Comparison of ENCODE assay signal across 19 cellular contexts in the genomic region with DNA sequence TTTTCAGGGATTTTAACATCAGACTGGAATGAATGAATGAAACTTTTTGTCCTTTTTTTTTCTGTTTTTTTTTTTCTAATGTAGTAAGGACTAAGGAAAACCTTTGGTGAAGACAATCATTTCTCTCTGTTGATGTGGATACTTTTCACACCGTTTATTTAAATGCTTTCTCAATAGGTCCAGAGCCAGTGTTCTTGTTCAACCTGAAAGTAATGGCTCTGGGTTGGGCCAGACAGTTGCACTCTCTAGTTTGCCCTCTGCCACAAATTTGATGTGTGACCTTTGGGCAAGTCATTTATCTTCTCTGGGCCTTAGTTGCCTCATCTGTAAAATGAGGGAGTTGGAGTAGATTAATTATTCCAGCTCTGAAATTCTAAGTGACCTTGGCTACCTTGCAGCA. TPM values are rescaled to one million over a fixed set of nuclear protein-coding genes. Genes with fewer than 3 reads are reported as not detected.
A peak's percentile ranks its signal among the peaks of the same experiment; 100 is the strongest.
DNase-seq lines count a peak whose midpoint lies in the region; ATAC-seq and TF ChIP-seq lines count a peak whose summit lies in the region.
"Had no signal": no experiment of that assay in that cellular context is flagged by ENCODE, and none has a peak within 500 bp of the region (broad histone marks: within the 10 kb centered on the region; RNA-seq: fewer than 3 reads in every experiment).

No MANE protein-coding gene starts in this region.

- TF ChIP-seq POLR2A in adrenal gland (IDR thresholded peaks at IDR 0.05): no peak

- H3K4me2 ChIP-seq in PC-9: peak overlapping the region; percentile 3
- H3K4me2 ChIP-seq: A549 had no signal

- DNase-seq in activated naive CD4-positive, alpha-beta T cell treated with anti-CD3 and anti-CD28 coated beads for 36 hours: no peak
- DNase-seq in activated naive CD4-positive, alpha-beta T cell treated with Interleukin-2 at 50 U/mL for 16 hours: no peak
- DNase-seq in PC-9 (peak in 1 of 2 experiments; percentile 51), natural killer cell (no peak), H4 (ENCODE audit: low spot score) (no peak), adrenal gland (no peak)
- no peak for DNase-seq in stimulated activated naive CD8-positive, alpha-beta T cell treated with anti-CD3 and anti-CD28 coated beads, Interleukin-15, amount 100 ng/mL, for 72 hours
- DNase-seq: C1 segment of cervical spinal cord, DMS 273 treated with DMSO at 0.1 percent for 48 hours, HFFc6, KG1, NCI-H1048, NCI-H1436 treated with DMSO at 0.1 percent for 48 hours, NCI-H2081, NCI-H510A, NCI-H774 had no signal

- no peak overlapping the region for H2AFZ ChIP-seq in PC-9

- POLR2A ChIA-PET in PC-9 (lab: Charles Lee; ENCODE audit: unreplicated experiment): interaction anchor here (0.8 kb wide), 1 partner anchor 18 kb away, joined by 16 read pairs; no protein-coding TSS in a partner anchor

- H3K4me3 ChIP-seq in PC-9 (no peak overlapping the region), adrenal gland (no peak overlapping the region)
- H3K4me3 ChIP-seq: A549 had no signal

- H4K20me1 ChIP-seq in PC-9 (ENCODE audit: insufficient read depth): no peaks in the 10 kb centered on the region

- peaks cover 21% of the 10 kb centered on the region for H3K9me3 Mint-ChIP-seq in activated naive CD4-positive, alpha-beta T cell treated with anti-CD3 and anti-CD28 coated beads for 36 hours
- peaks cover 0 to 2% of the 10 kb centered on the region in 2 donors for H3K9me3 Mint-ChIP-seq in natural killer cell
- H3K9me3 Mint-ChIP-seq in stimulated activated naive CD8-positive, alpha-beta T cell treated with anti-CD3 and anti-CD28 coated beads, Interleukin-15, amount 100 ng/mL, for 72 hours: peaks cover 36 to 37% of the 10 kb centered on the region in 2 donors

- intact Hi-C loops in activated naive CD4-positive, alpha-beta T cell treated with anti-CD3 and anti-CD28 coated beads for 36 hours (cut with micrococcal nuclease): no loop called here
- intact Hi-C loops in PC-9 (cut with micrococcal nuclease; ENCODE audit: unreplicated experiment) (no loop called here), natural killer cell (cut with micrococcal nuclease) (no loop called here), adrenal gland (cut with DNase I) (no loop called here)

- H3F3A ChIP-seq in PC-9 (ENCODE audit: insufficient read depth, low read depth): peaks cover 23% of the 10 kb centered on the region

- H3K36me3 ChIP-seq in PC-9 (ENCODE audit: low read depth) (peaks cover 31% of the 10 kb centered on the region), adrenal gland (replicated peaks in 1 of 2) (peaks cover 0 to 17% of the 10 kb centered on the region in 2 donors)

- CTCF ChIA-PET in activated naive CD4-positive, alpha-beta T cell treated with anti-CD3 and anti-CD28 coated beads for 36 hours (lab: Charles Lee): interaction anchor here (1.0 kb wide), 1 partner anchor 263 kb away, joined by 3 read pairs; no protein-coding TSS in a partner anchor
- CTCF ChIA-PET in PC-9 (lab: Charles Lee): no interaction called here

- H3K27ac Mint-ChIP-seq in activated naive CD4-positive, alpha-beta T cell treated with anti-CD3 and anti-CD28 coated beads for 36 hours: peak overlapping the region; percentile 77
- peak overlapping the region; percentile 44 to 61 for H3K27ac Mint-ChIP-seq in natural killer cell
- H3K27ac Mint-ChIP-seq in stimulated activated naive CD8-positive, alpha-beta T cell treated with anti-CD3 and anti-CD28 coated beads, Interleukin-15, amount 100 ng/mL, for 72 hours: peak overlapping the region; percentile 19 to 98

- peak overlapping the region; percentile 92 for H3K27ac ChIP-seq in PC-9
- no peak overlapping the region for H3K27ac ChIP-seq in adrenal gland
- H3K27ac ChIP-seq: A549 had no signal

- no peaks in the 10 kb centered on the region for H3K79me2 ChIP-seq in PC-9 (ENCODE audit: low read depth)

- H3K27me3 Mint-ChIP-seq in activated naive CD4-positive, alpha-beta T cell treated with anti-CD3 and anti-CD28 coated beads for 36 hours (ENCODE audit: low read depth): no peaks in the 10 kb centered on the region
- no peaks in the 10 kb centered on the region for H3K27me3 Mint-ChIP-seq in natural killer cell (ENCODE audit: low read depth in 2 of 2)
- no peaks in the 10 kb centered on the region for H3K27me3 Mint-ChIP-seq in stimulated activated naive CD8-positive, alpha-beta T cell treated with anti-CD3 and anti-CD28 coated beads, Interleukin-15, amount 100 ng/mL, for 72 hours

- TF ChIP-seq CTCF in PC-9 (conservative IDR thresholded peaks at IDR 0.05) (no peak), natural killer cell (IDR thresholded peaks at IDR 0.05) (no peak), adrenal gland (IDR thresholded peaks at IDR 0.05) (no peak)

- H3K27me3 ChIP-seq in PC-9 (ENCODE audit: insufficient read depth, low read depth) (no peaks in the 10 kb centered on the region), adrenal gland (no peaks in the 10 kb centered on the region)

- H3K36me3 Mint-ChIP-seq in activated naive CD4-positive, alpha-beta T cell treated with anti-CD3 and anti-CD28 coated beads for 36 hours (ENCODE audit: low read depth): peaks cover 62% of the 10 kb centered on the region
- peaks cover 20% of the 10 kb centered on the region for H3K36me3 Mint-ChIP-seq in natural killer cell

- no peak overlapping the region for H3K4me3 Mint-ChIP-seq in activated naive CD4-positive, alpha-beta T cell treated with anti-CD3 and anti-CD28 coated beads for 36 hours
- no peak overlapping the region for H3K4me3 Mint-ChIP-seq in natural killer cell
- H3K4me3 Mint-ChIP-seq in stimulated activated naive CD8-positive, alpha-beta T cell treated with anti-CD3 and anti-CD28 coated beads, Interleukin-15, amount 100 ng/mL, for 72 hours: peak overlapping the region in 1 of 2 donors; percentile 68
- H3K4me3 Mint-ChIP-seq: HFFc6 had no signal

- no TSS peak for BruUV-seq in PC-9 (replicated peaks; lab: Mats Ljungman, UMichigan)

- peaks cover 23% of the 10 kb centered on the region for H3K4me1 Mint-ChIP-seq in activated naive CD4-positive, alpha-beta T cell treated with anti-CD3 and anti-CD28 coated beads for 36 hours (ENCODE audit: low read depth)
- peaks cover 6 to 14% of the 10 kb centered on the region in 2 donors for H3K4me1 Mint-ChIP-seq in natural killer cell
- H3K4me1 Mint-ChIP-seq in stimulated activated naive CD8-positive, alpha-beta T cell treated with anti-CD3 and anti-CD28 coated beads, Interleukin-15, amount 100 ng/mL, for 72 hours: peaks cover 21% of the 10 kb centered on the region

- no peak for ATAC-seq in natural killer cell
- peak; percentile 64 for ATAC-seq in stimulated activated naive CD8-positive, alpha-beta T cell treated with anti-CD3 and anti-CD28 coated beads, Interleukin-15, amount 100 ng/mL, for 72 hours
- ATAC-seq: A549, HepG2, Panc1 had no signal

- 49 to 90% (median 88%) methylated on average over 1 of the region's 1 CpG for WGBS in adrenal gland, 4 donors

- H3K4me1 ChIP-seq in PC-9 (replicated peaks; ENCODE audit: insufficient read depth) (peaks cover 28% of the 10 kb centered on the region), adrenal gland (replicated peaks in 1 of 2) (no peaks in the 10 kb centered on the region)
- H3K4me1 ChIP-seq: A549 had no signal

- H3K9me3 ChIP-seq in PC-9 (ENCODE audit: insufficient read depth, low read depth): peaks cover 13% of the 10 kb centered on the region
- peaks cover 0 to 9% (median 3%) of the 10 kb centered on the region in 3 donors for H3K9me3 ChIP-seq in adrenal gland (replicated peaks in 1 of 3)
- H3K9me3 ChIP-seq: A549 had no signal

- no peaks in the 10 kb centered on the region; the same call in 1 of the 2 replicates for H3K9me2 ChIP-seq in PC-9 (ENCODE audit: insufficient read depth)

RNA-seq across cellular contexts. Expression of gene SMAD4, which starts 53.4 kb away (rescaled TPM):
- 10 to 100 TPM; 72.0 to 75.1 TPM for total RNA-seq in activated naive CD4-positive, alpha-beta T cell treated with anti-CD3 and anti-CD28 coated beads for 36 hours
- 51.2 and 60.7 TPM in 2 replicates for total RNA-seq in PC-9 (2021)
- total RNA-seq in natural killer cell: 10 to 100 TPM; 63.4 to 92.7 (median 73.8) TPM
- total RNA-seq in H4 (2014; rRNA removed; shearing (Covaris generic)): 46.0 and 87.2 TPM in 2 replicates
- total RNA-seq in adrenal gland: 100 to 1,000 TPM in 4 of 8 donors, 10 to 100 TPM in 4; 72.8 to 151 (median 101) TPM
- polyA plus RNA-seq in adrenal gland: 10 to 100 TPM in 2 of 3 donors, 1 to 10 TPM in 1; 9.0 to 82.2 (median 11.2) TPM
